In genomic region chr2:108661493-108661892, GRCh38 we compare ENCODE assay signal across 7 cellular contexts. TPM values are rescaled to one million over a fixed set of nuclear protein-coding genes. Genes with fewer than 3 reads are reported as not detected.
A peak's percentile ranks its signal among the peaks of the same experiment; 100 is the strongest.
DNase-seq lines count a peak whose midpoint lies in the region; ATAC-seq and TF ChIP-seq lines count a peak whose summit lies in the region.
"Not testable (repeated sequence)": the region's sequence is repeated elsewhere in the genome, so short reads cannot be mapped to it uniquely, and the experiment has no call there.

No MANE protein-coding gene starts in this region.

- H3K27me3 Mint-ChIP-seq in endodermal cell (ENCODE audit: insufficient read depth); stimulated activated naive B cell treated with anti-CD40 and anti-IgM and Interleukin-4, amounts not matched to agents 10 μg/mL and 1 μg/mL and 100 μg/mL, for 72 hours: not testable (repeated sequence)

- H3K27ac Mint-ChIP-seq in endodermal cell, result not testable (repeated sequence)
- H3K27ac Mint-ChIP-seq in stimulated activated naive B cell treated with anti-CD40 and anti-IgM and Interleukin-4, amounts not matched to agents 10 μg/mL and 1 μg/mL and 100 μg/mL, for 72 hours, result peak overlapping the region; percentile 61

- H2AFZ ChIP-seq in neuronal stem cell (ENCODE audit: low read length), result not testable (repeated sequence)

- not testable (repeated sequence) for H3K9me3 Mint-ChIP-seq in endodermal cell; stimulated activated naive B cell treated with anti-CD40 and anti-IgM and Interleukin-4, amounts not matched to agents 10 μg/mL and 1 μg/mL and 100 μg/mL, for 72 hours

- H3K14ac ChIP-seq in neuronal stem cell (ENCODE audit: low read length), result peak overlapping the region; percentile 47

- H2AK5ac ChIP-seq in neuronal stem cell (ENCODE audit: low read depth, low read length), result not testable (repeated sequence)

- H2BK12ac ChIP-seq in neuronal stem cell (ENCODE audit: low read length), result not testable (repeated sequence)

- DNase-seq in RPMI7951 (ENCODE audit: low read depth) (peak; percentile 18), endodermal cell (peak; percentile 67)
- not testable (repeated sequence) for DNase-seq in ascending aorta (ENCODE audit: low spot score in 2 of 2); heart right ventricle; neuronal stem cell (ENCODE audit: low spot score); stimulated activated naive B cell treated with anti-CD40 and anti-IgM and Interleukin-4, amounts not matched to agents 10 μg/mL and 1 μg/mL and 100 μg/mL, for 72 hours

- H3K18ac ChIP-seq in neuronal stem cell (ENCODE audit: low read length), result peak overlapping the region; percentile 74

- H3K9me3 ChIP-seq in ascending aorta; endodermal cell (ENCODE audit: control insufficient read depth, low read length); heart right ventricle; neuronal stem cell (replicated peaks in 1 of 2; ENCODE audit: control insufficient read depth in 2 of 2, insufficient read depth in 1 of 2, low read depth in 1 of 2, low read length in 2 of 2): not testable (repeated sequence)

- not testable (repeated sequence) for H3K4me3 ChIP-seq in ascending aorta; endodermal cell (ENCODE audit: low read length); heart right ventricle; neuronal stem cell (ENCODE audit: low read length in 2 of 2)

- H3K4ac ChIP-seq in neuronal stem cell (ENCODE audit: low read length), result not testable (repeated sequence)

- H4K8ac ChIP-seq in neuronal stem cell (ENCODE audit: low read depth, low read length), result not testable (repeated sequence)

- H3K36me3 Mint-ChIP-seq in endodermal cell (ENCODE audit: low read depth), result not testable (repeated sequence)
- H3K36me3 Mint-ChIP-seq in stimulated activated naive B cell treated with anti-CD40 and anti-IgM and Interleukin-4, amounts not matched to agents 10 μg/mL and 1 μg/mL and 100 μg/mL, for 72 hours, result peaks cover 10 to 12% of the 10 kb centered on the region in 2 donors

- H3K23ac ChIP-seq in neuronal stem cell (ENCODE audit: low read depth, low read length, poor library complexity), result not testable (repeated sequence)

- peak; percentile 11 for ATAC-seq in GM19395 (IDR thresholded peaks at IDR 0.05; ENCODE audit: unreplicated experiment)
- peak in 1 of 8 donors; percentile 5 for ATAC-seq in heart right ventricle
- ATAC-seq in stimulated activated naive B cell treated with anti-CD40 and anti-IgM and Interleukin-4, amounts not matched to agents 10 μg/mL and 1 μg/mL and 100 μg/mL, for 72 hours (replicated peaks), result not testable (repeated sequence)

- H3K4me1 ChIP-seq in ascending aorta, result peaks cover 0 to 12% of the 10 kb centered on the region in 2 donors
- H3K4me1 ChIP-seq in endodermal cell (ENCODE audit: control insufficient read depth, insufficient read depth, low read length); neuronal stem cell (ENCODE audit: control insufficient read depth in 2 of 2, insufficient read depth in 1 of 2, low read depth in 1 of 2, low read length in 2 of 2): not testable (repeated sequence)
- H3K4me1 ChIP-seq in heart right ventricle, result peaks cover 7 to 42% (median 23%) of the 10 kb centered on the region in 9 donors

- not testable (repeated sequence) for H3K9ac ChIP-seq in endodermal cell (ENCODE audit: extremely low read depth, low read length, poor library complexity, severe bottlenecking); neuronal stem cell (ENCODE audit: low read depth, low read length, poor library complexity)

- peak overlapping the region; percentile 79 to 82 for H3K27ac ChIP-seq in ascending aorta
- H3K27ac ChIP-seq in endodermal cell (ENCODE audit: low read depth, low read length); neuronal stem cell (replicated peaks; ENCODE audit: low read length): not testable (repeated sequence)
- peak overlapping the region in 9 of 10 donors; percentile 21 to 83 (median 64) for H3K27ac ChIP-seq in heart right ventricle

- H3K79me1 ChIP-seq in neuronal stem cell (ENCODE audit: low read depth, low read length), result not testable (repeated sequence)

- H3K4me2 ChIP-seq in neuronal stem cell (ENCODE audit: insufficient read depth, low read length, poor library complexity, severe bottlenecking), result not testable (repeated sequence)

- H2BK15ac ChIP-seq in neuronal stem cell (ENCODE audit: low read length), result not testable (repeated sequence)

- peaks cover 10% of the 10 kb centered on the region for H3K4me1 Mint-ChIP-seq in endodermal cell
- peaks cover 21 to 34% of the 10 kb centered on the region in 2 donors for H3K4me1 Mint-ChIP-seq in stimulated activated naive B cell treated with anti-CD40 and anti-IgM and Interleukin-4, amounts not matched to agents 10 μg/mL and 1 μg/mL and 100 μg/mL, for 72 hours

- not testable (repeated sequence) for H3K4me3 Mint-ChIP-seq in endodermal cell
- peak overlapping the region in 1 of 2 donors; percentile 16 for H3K4me3 Mint-ChIP-seq in stimulated activated naive B cell treated with anti-CD40 and anti-IgM and Interleukin-4, amounts not matched to agents 10 μg/mL and 1 μg/mL and 100 μg/mL, for 72 hours

- not testable (repeated sequence) for TF ChIP-seq CTCF in ascending aorta (IDR thresholded peaks at IDR 0.05); endodermal cell (conservative IDR thresholded peaks at IDR 0.05); heart right ventricle (IDR thresholded peaks at IDR 0.05)

- not testable (repeated sequence) for H3K36me3 ChIP-seq in ascending aorta; endodermal cell (ENCODE audit: control insufficient read depth, insufficient read depth, low read length); neuronal stem cell (replicated peaks in 1 of 2; ENCODE audit: control insufficient read depth in 2 of 2, insufficient read depth in 2 of 2, low read length in 2 of 2)
- H3K36me3 ChIP-seq in heart right ventricle, result peaks cover 0 to 16% (median 0%) of the 10 kb centered on the region in 9 donors

- H3K27me3 ChIP-seq in ascending aorta; endodermal cell (ENCODE audit: control insufficient read depth, insufficient read depth, low read length, poor library complexity, severe bottlenecking); heart right ventricle; neuronal stem cell (ENCODE audit: control insufficient read depth in 3 of 3, insufficient read depth in 3 of 3, low read depth in 1 of 3, low read length in 3 of 3): not testable (repeated sequence)

- not testable (repeated sequence) for H2BK5ac ChIP-seq in neuronal stem cell (ENCODE audit: low read length)

- intact Hi-C loops in ascending aorta (cut with DNase I); heart right ventricle (cut with DNase I): not testable (repeated sequence)

- not testable (repeated sequence) for H2BK120ac ChIP-seq in neuronal stem cell (ENCODE audit: low read depth, low read length)

- H4K91ac ChIP-seq in neuronal stem cell (ENCODE audit: low read depth, low read length, poor library complexity), result not testable (repeated sequence)

- 77% methylated on average over 3 of the region's 4 CpGs; no CpG with 5 or more reads in 1 of the 2 experiments for WGBS in endodermal cell (ENCODE audit: insufficient coverage in 1 of 2, insufficient read length in 1 of 2), 2 experiments
- WGBS in heart right ventricle, 2 donors, result 63 to 89% methylated on average over 3 to 4 of the region's 4 CpGs
- no CpG with 5 or more reads among the region's 4 CpGs for WGBS in neuronal stem cell (ENCODE audit: extremely low coverage in 2 of 2, insufficient read length in 2 of 2, insufficient replicate concordance in 1 of 2), 2 donors

RNA-seq across cellular contexts. Expression of gene RANBP2, which starts 57.8 kb away (rescaled TPM):
- 51.6 and 56.0 TPM in 2 replicates for total RNA-seq in RPMI7951 (2014; rRNA removed; shearing (Covaris generic))
- 15.5 TPM for total RNA-seq in ascending aorta
- total RNA-seq in endodermal cell, result 10 to 100 TPM; 90.6 to 92.7 TPM
- 37.5 TPM for polyA plus RNA-seq in endodermal cell (2013, experiment 1 of 2)
- 39.0 TPM for polyA plus RNA-seq in endodermal cell (2013, experiment 2 of 2)
- 10 to 100 TPM; 42.7 to 74.0 (median 56.9) TPM for total RNA-seq in heart right ventricle
- polyA plus RNA-seq in heart right ventricle, result 10 to 100 TPM in 1 of 2 donors, 1 to 10 TPM in 1; 8.0 to 11.7 TPM
- polyA plus RNA-seq in neuronal stem cell (2013, experiment 1 of 2), result 18.0 TPM
- polyA plus RNA-seq in neuronal stem cell (2013, experiment 2 of 2), result 18.7 TPM
